In genomic region chr12:8648598-8649205, GRCh38 we compare ENCODE assay signal across 9 cellular contexts. TPM values are rescaled to one million over a fixed set of nuclear protein-coding genes. Genes with fewer than 3 reads are reported as not detected.
A peak's percentile ranks its signal among the peaks of the same experiment; 100 is the strongest.
DNase-seq lines count a peak whose midpoint lies in the region; ATAC-seq and TF ChIP-seq lines count a peak whose summit lies in the region.
"Had no signal": no experiment of that assay in that cellular context is flagged by ENCODE, and none has a peak within 500 bp of the region (broad histone marks: within the 10 kb centered on the region; RNA-seq: fewer than 3 reads in every experiment).

No MANE protein-coding gene starts in this region.

- H3K4me3 ChIP-seq in ascending aorta = no peak overlapping the region
- H3K4me3 ChIP-seq: gastroesophageal sphincter had no signal

- H3K36me3 Mint-ChIP-seq in WTC11 = no peaks in the 10 kb centered on the region
- no peaks in the 10 kb centered on the region for H3K36me3 Mint-ChIP-seq in immature natural killer cell

- H3K27me3 Mint-ChIP-seq in WTC11 (ENCODE audit: low read depth) = no peaks in the 10 kb centered on the region
- peaks cover 2 to 3% (median 2%) of the 10 kb centered on the region in 3 donors for H3K27me3 Mint-ChIP-seq in immature natural killer cell (ENCODE audit: low read depth in 3 of 3)

- DNase-seq in activated T-cell treated with anti-CD3 and anti-CD28 coated beads for 4 hours = peak; percentile 7
- DNase-seq in stimulated activated CD8-positive, alpha-beta memory T cell treated with anti-CD3 and anti-CD28 coated beads, Interleukin-4, amount 100 ng/mL, for 24 hours (ENCODE audit: low read depth) = peak; percentile 52
- no peak for DNase-seq in LoVo (ENCODE audit: low spot score)
- DNase-seq in ascending aorta (ENCODE audit: low spot score in 2 of 2) = no peak
- no peak for DNase-seq in WTC11 (ENCODE audit: low spot score)
- DNase-seq in immature natural killer cell = no peak

- H3K4me1 Mint-ChIP-seq in WTC11 (peaks cover 20% of the 10 kb centered on the region), immature natural killer cell (peaks cover 19 to 28% of the 10 kb centered on the region in 2 donors)

- intact Hi-C loops in ascending aorta (cut with DNase I) = no loop called here

- TF ChIP-seq CTCF in ascending aorta (IDR thresholded peaks at IDR 0.05) (no peak), WTC11 (IDR thresholded peaks at IDR 0.05) (no peak)

- CTCF ChIA-PET in WTC11 (lab: Charles Lee) = interaction anchor here (0.9 to 2.5 kb wide), 6 partner anchors 9 to 401 kb away, joined by 5 to 13 read pairs (median 6); no protein-coding TSS in a partner anchor

- POLR2A ChIA-PET in WTC11 (lab: Charles Lee) = no interaction called here

- peak; percentile 68 for ATAC-seq in GM19397 (IDR thresholded peaks at IDR 0.05; ENCODE audit: unreplicated experiment)
- peak; percentile 68 for ATAC-seq in HG03103 (IDR thresholded peaks at IDR 0.05; ENCODE audit: low read depth, unreplicated experiment)
- no peak for ATAC-seq in WTC11
- ATAC-seq: gastroesophageal sphincter had no signal

- H3K9me3 ChIP-seq in ascending aorta = no peaks in the 10 kb centered on the region
- H3K9me3 ChIP-seq: gastroesophageal sphincter had no signal

- no peaks in the 10 kb centered on the region for H3K36me3 ChIP-seq in ascending aorta
- H3K36me3 ChIP-seq: gastroesophageal sphincter had no signal

- H3K27ac ChIP-seq in ascending aorta = no peak overlapping the region
- H3K27ac ChIP-seq: gastroesophageal sphincter had no signal

- H3K4me1 ChIP-seq in ascending aorta = no peaks in the 10 kb centered on the region
- H3K4me1 ChIP-seq: gastroesophageal sphincter had no signal

- H3K9me3 Mint-ChIP-seq in WTC11 = no peaks in the 10 kb centered on the region
- no peaks in the 10 kb centered on the region for H3K9me3 Mint-ChIP-seq in immature natural killer cell

- no peak overlapping the region for H3K27ac Mint-ChIP-seq in WTC11
- no peak overlapping the region for H3K27ac Mint-ChIP-seq in immature natural killer cell

- H3K4me3 Mint-ChIP-seq in WTC11 (no peak overlapping the region), immature natural killer cell (no peak overlapping the region)

- no peaks in the 10 kb centered on the region for H3K27me3 ChIP-seq in ascending aorta

TF ChIP-seq in WTC11, 78 proteins besides CTCF, POLR2A, EP300 and RAD21:
- TF ChIP-seq ATF2 (CRISPR knock-in tag; IDR thresholded peaks at IDR 0.05; ENCODE audit: borderline replicate concordance, low read depth) = no peak
- TF ChIP-seq E2F5 (CRISPR knock-in tag; IDR thresholded peaks at IDR 0.05) = no peak
- TF ChIP-seq ZNF232 (CRISPR knock-in tag; IDR thresholded peaks at IDR 0.05) = no peak
- no peak for TF ChIP-seq FOXP1 (CRISPR knock-in tag; IDR thresholded peaks at IDR 0.05; ENCODE audit: borderline replicate concordance)
- TF ChIP-seq NFYB (CRISPR knock-in tag; conservative IDR thresholded peaks at IDR 0.05; ENCODE audit: low read depth) = no peak
- TF ChIP-seq AFF4 (CRISPR knock-in tag; IDR thresholded peaks at IDR 0.05; ENCODE audit: borderline replicate concordance) = no peak
- TF ChIP-seq GRHL2 (CRISPR knock-in tag; IDR thresholded peaks at IDR 0.05; ENCODE audit: insufficient replicate concordance, severe bottlenecking) = no peak
- no peak for TF ChIP-seq ATF6 (CRISPR knock-in tag; IDR thresholded peaks at IDR 0.05)
- no peak for TF ChIP-seq TEAD1 (CRISPR knock-in tag; IDR thresholded peaks at IDR 0.05)
- TF ChIP-seq ZNF396 (CRISPR knock-in tag; IDR thresholded peaks at IDR 0.05; ENCODE audit: borderline replicate concordance) = no peak
- TF ChIP-seq USF2 (CRISPR knock-in tag; IDR thresholded peaks at IDR 0.05) = no peak
- TF ChIP-seq ELF4 (CRISPR knock-in tag; IDR thresholded peaks at IDR 0.05; ENCODE audit: low read depth) = no peak
- TF ChIP-seq E2F4 (CRISPR knock-in tag; IDR thresholded peaks at IDR 0.05; ENCODE audit: borderline replicate concordance, low read depth) = no peak

RNA-seq across cellular contexts. Expression of gene MFAP5, which starts 13.9 kb away (rescaled TPM):
- total RNA-seq in ascending aorta = 174 TPM
- total RNA-seq in WTC11 (2021) = 0.69 to 0.96 TPM in 2 of 3 replicates, not detected in the other
- polyA plus RNA-seq in immature natural killer cell = not detected

RNA-seq across cellular contexts. Expression of gene AICDA, which starts 36.0 kb away (rescaled TPM):
- not detected for total RNA-seq in ascending aorta
- total RNA-seq in WTC11 (2021) = 0.13 TPM in 1 of 3 replicates, not detected in the others
- polyA plus RNA-seq in immature natural killer cell = not detected
- total RNA-seq: gastroesophageal sphincter had no signal

RNA-seq across cellular contexts. Expression of gene RIMKLB, which starts 49.1 kb away (rescaled TPM):
- total RNA-seq in ascending aorta = 26.0 TPM
- total RNA-seq in WTC11 (2021) = 106 to 109 TPM (median 107 TPM) in 3 replicates
- 1 to 10 TPM in 2 of 3 donors, under 1 TPM in 1; 0.13 to 4.1 (median 1.6) TPM for polyA plus RNA-seq in immature natural killer cell

Comparison
In these comparisons a context has a peak if more than half of its experiments do, and no peak if none do; other contexts are left out.
1. DNase-seq: peak in activated T-cell treated with anti-CD3 and anti-CD28 coated beads for 4 hours (single experiment) and stimulated activated CD8-positive, alpha-beta memory T cell treated with anti-CD3 and anti-CD28 coated beads, Interleukin-4, amount 100 ng/mL, for 24 hours (single experiment); none in LoVo (single experiment), ascending aorta (0 of 2), WTC11 (single experiment) and immature natural killer cell (0 of 3).
2. RNA of gene MFAP5, which starts 13.9 kb away (total RNA-seq): 174 TPM in ascending aorta (single experiment); 0.69 to 0.96 TPM in WTC11; every median in the first group is over 10 times any median in the second.